28 cellular contexts compared by ENCODE assay signal in the genomic region with DNA sequence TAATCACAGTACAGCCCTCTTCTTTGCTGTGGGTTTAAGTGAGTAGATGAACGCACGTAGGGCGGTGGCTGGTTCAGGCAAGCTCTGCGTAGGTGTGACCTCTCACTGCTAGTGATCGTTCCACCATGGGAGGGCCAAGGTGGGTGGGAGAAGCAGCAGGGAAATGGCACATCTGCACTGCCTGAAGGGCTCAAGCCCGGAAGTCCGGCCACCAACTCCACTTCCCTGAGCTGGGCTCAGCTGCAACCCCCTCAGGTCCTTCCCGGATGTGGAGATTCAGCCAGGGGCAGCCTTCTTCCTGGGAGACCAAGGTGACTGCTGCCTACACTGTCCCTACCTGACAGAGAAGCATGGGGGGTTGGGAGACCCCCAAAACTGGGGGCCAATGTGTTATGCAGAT.
DNase-seq lines count a peak whose midpoint lies in the region; ATAC-seq and TF ChIP-seq lines count a peak whose summit lies in the region.
"Had no signal": no experiment of that assay in that cellular context is flagged by ENCODE, and none has a peak within 500 bp of the region (broad histone marks: within the 10 kb centered on the region; RNA-seq: fewer than 3 reads in every experiment).

No MANE protein-coding gene starts in this region.

- H2BK15ac ChIP-seq in mesendoderm (replicated peaks; ENCODE audit: low read depth), result no peak overlapping the region

- H4K8ac ChIP-seq in mesendoderm (ENCODE audit: low read depth, low read length), result no peak overlapping the region

- no peaks in the 10 kb centered on the region for H3K79me2 ChIP-seq in mesendoderm (ENCODE audit: control insufficient read depth, insufficient read depth, low read length)

- H3K36me3 ChIP-seq in endodermal cell (ENCODE audit: control insufficient read depth, insufficient read depth, low read length) (no peaks in the 10 kb centered on the region), mesendoderm (ENCODE audit: control insufficient read depth, insufficient read depth, low read length) (no peaks in the 10 kb centered on the region), thoracic aorta (peaks cover 3% of the 10 kb centered on the region)
- H3K36me3 ChIP-seq: right lobe of liver had no signal

- no peaks in the 10 kb centered on the region for H3K9me3 Mint-ChIP-seq in activated naive CD8-positive, alpha-beta T cell treated with anti-CD3 and anti-CD28 coated beads, Interleukin-2, amount 10 ng/mL, durations not matched to agents 7 days and 5 days
- H3K9me3 Mint-ChIP-seq in activated naive CD8-positive, alpha-beta T cell treated with anti-CD3 and anti-CD28 coated beads for 36 hours, result no peaks in the 10 kb centered on the region
- H3K9me3 Mint-ChIP-seq in endodermal cell, result no peaks in the 10 kb centered on the region
- H3K9me3 Mint-ChIP-seq: activated CD4-positive, alpha-beta memory T cell treated with anti-CD3 and anti-CD28 coated beads, Interleukin-2, amount 10 ng/mL, durations not matched to agents 7 days and 5 days; HFFc6; mesothelial cell of epicardium had no signal

- H2AK5ac ChIP-seq in mesendoderm (ENCODE audit: low read length), result no peak overlapping the region

- H3K27me3 Mint-ChIP-seq in activated naive CD8-positive, alpha-beta T cell treated with anti-CD3 and anti-CD28 coated beads, Interleukin-2, amount 10 ng/mL, durations not matched to agents 7 days and 5 days, result peaks cover 24% of the 10 kb centered on the region
- peaks cover 34% of the 10 kb centered on the region for H3K27me3 Mint-ChIP-seq in activated naive CD8-positive, alpha-beta T cell treated with anti-CD3 and anti-CD28 coated beads for 36 hours
- H3K27me3 Mint-ChIP-seq in endodermal cell (ENCODE audit: insufficient read depth), result peaks cover 4% of the 10 kb centered on the region

- no peak overlapping the region for H2BK120ac ChIP-seq in mesendoderm (ENCODE audit: low read depth, low read length)

- POLR2A ChIA-PET in activated naive CD8-positive, alpha-beta T cell treated with anti-CD3 and anti-CD28 coated beads, Interleukin-2, amount 10 ng/mL, durations not matched to agents 7 days and 5 days (lab: Charles Lee), result interaction anchor here (0.6 kb wide), 1 partner anchor 14 kb away, joined by 3 read pairs; no protein-coding TSS in a partner anchor

- H3K27me3 ChIP-seq in endodermal cell (ENCODE audit: control insufficient read depth, insufficient read depth, low read length, poor library complexity, severe bottlenecking) (no peaks in the 10 kb centered on the region), mesendoderm (ENCODE audit: insufficient read depth, low read length, poor library complexity) (no peaks in the 10 kb centered on the region), thoracic aorta (replicated peaks; ENCODE audit: insufficient read depth) (no peaks in the 10 kb centered on the region)
- H3K27me3 ChIP-seq: body of pancreas, right lobe of liver had no signal

- DNase-seq in activated naive CD8-positive, alpha-beta T cell treated with anti-CD3 and anti-CD28 coated beads, Interleukin-2, amount 10 ng/mL, durations not matched to agents 7 days and 5 days, result peak; percentile 12
- DNase-seq in activated naive CD8-positive, alpha-beta T cell treated with anti-CD3 and anti-CD28 coated beads for 36 hours, result no peak
- DNase-seq in endodermal cell (peak; percentile 48), mesendoderm (no peak), thoracic aorta (ENCODE audit: low spot score) (no peak), NOMO-1 (lab: John Stamatoyannopoulos, UW; ENCODE audit: unreplicated experiment in 2 of 2) (no peak)
- DNase-seq: activated CD4-positive, alpha-beta memory T cell treated with anti-CD3 and anti-CD28 coated beads, Interleukin-2, amount 10 ng/mL, durations not matched to agents 7 days and 5 days; activated CD4-positive, CD25-positive, alpha-beta regulatory T cell treated with anti-CD3 and anti-CD28 coated beads, Interleukin-2, amount 50 U/mL, for 72 hours; activated CD8-positive, alpha-beta memory T cell treated with anti-CD3 and anti-CD28 coated beads, Interleukin-2, amount 50 U/mL, for 4 hours; activated naive CD4-positive, alpha-beta T cell; DMS79; GDM1; KBM-7; NCI-H1930; NK-92 treated with Interleukin-12 subunit alpha and Interleukin-12 subunit beta, amount 100 ng/mL, for 24 hours; PC-3; right lobe of liver; SHP77; stimulated activated CD4-positive, alpha-beta T cell treated with anti-CD3 and anti-CD28 coated beads, Interleukin-12 subunit alpha, Interleukin-12 subunit beta, amount 100 ng/mL, for 4 hours; stimulated activated CD4-positive, alpha-beta T cell treated with anti-CD3 and anti-CD28 coated beads, Interleukin-4, amount 100 ng/mL, for 24 hours; T-helper 17 cell had no signal

- no peaks in the 10 kb centered on the region for H3K9me3 ChIP-seq in endodermal cell (ENCODE audit: control insufficient read depth, low read length)
- no peaks in the 10 kb centered on the region for H3K9me3 ChIP-seq in thoracic aorta
- H3K9me3 ChIP-seq: body of pancreas, right lobe of liver had no signal

- H3K56ac ChIP-seq in mesendoderm (ENCODE audit: low read length), result no peak overlapping the region

- H3K9ac ChIP-seq in endodermal cell (ENCODE audit: extremely low read depth, low read length, poor library complexity, severe bottlenecking) (no peak overlapping the region), mesendoderm (ENCODE audit: low read length) (no peak overlapping the region)

- peaks cover 31% of the 10 kb centered on the region for H3K4me1 Mint-ChIP-seq in activated naive CD8-positive, alpha-beta T cell treated with anti-CD3 and anti-CD28 coated beads, Interleukin-2, amount 10 ng/mL, durations not matched to agents 7 days and 5 days
- peaks cover 17% of the 10 kb centered on the region for H3K4me1 Mint-ChIP-seq in activated naive CD8-positive, alpha-beta T cell treated with anti-CD3 and anti-CD28 coated beads for 36 hours
- peaks cover 15% of the 10 kb centered on the region for H3K4me1 Mint-ChIP-seq in endodermal cell

- H3K79me1 ChIP-seq in mesendoderm (ENCODE audit: low read length), result no peaks in the 10 kb centered on the region

- H3K4me3 Mint-ChIP-seq in activated naive CD8-positive, alpha-beta T cell treated with anti-CD3 and anti-CD28 coated beads, Interleukin-2, amount 10 ng/mL, durations not matched to agents 7 days and 5 days, result no peak overlapping the region
- H3K4me3 Mint-ChIP-seq in activated naive CD8-positive, alpha-beta T cell treated with anti-CD3 and anti-CD28 coated beads for 36 hours, result no peak overlapping the region
- no peak overlapping the region for H3K4me3 Mint-ChIP-seq in endodermal cell
- H3K4me3 Mint-ChIP-seq: activated CD4-positive, alpha-beta memory T cell treated with anti-CD3 and anti-CD28 coated beads, Interleukin-2, amount 10 ng/mL, durations not matched to agents 7 days and 5 days; HFFc6; mesothelial cell of epicardium; T-helper 17 cell had no signal

- no peak overlapping the region for H3K4me2 ChIP-seq in mesendoderm (ENCODE audit: low read length)

- WGBS in endodermal cell (ENCODE audit: insufficient coverage in 1 of 2, insufficient read length in 1 of 2), 2 experiments, result 92% methylated on average over 8 of the region's 8 CpGs
- WGBS in mesendoderm (ENCODE audit: extremely low coverage, insufficient coverage, low lambda C conversion rate), result no CpG with 5 or more reads among the region's 8 CpGs

- no peaks in the 10 kb centered on the region for H3K36me3 Mint-ChIP-seq in activated naive CD8-positive, alpha-beta T cell treated with anti-CD3 and anti-CD28 coated beads, Interleukin-2, amount 10 ng/mL, durations not matched to agents 7 days and 5 days
- H3K36me3 Mint-ChIP-seq in activated naive CD8-positive, alpha-beta T cell treated with anti-CD3 and anti-CD28 coated beads for 36 hours, result no peaks in the 10 kb centered on the region
- H3K36me3 Mint-ChIP-seq in endodermal cell (ENCODE audit: low read depth), result no peaks in the 10 kb centered on the region
- H3K36me3 Mint-ChIP-seq: mesothelial cell of epicardium had no signal

- no peak overlapping the region for H4K5ac ChIP-seq in mesendoderm (ENCODE audit: low read length)

- no peak overlapping the region for H3K4ac ChIP-seq in mesendoderm (ENCODE audit: low read depth, low read length)

- H3K27ac ChIP-seq in endodermal cell (ENCODE audit: low read depth, low read length) (no peak overlapping the region), mesendoderm (ENCODE audit: low read depth, low read length) (no peak overlapping the region), thoracic aorta (peak overlapping the region; percentile 18 to 66)
- H3K27ac ChIP-seq: 22Rv1, C4-2B, right lobe of liver had no signal

- ATAC-seq in activated naive CD8-positive, alpha-beta T cell treated with anti-CD3 and anti-CD28 coated beads, Interleukin-2, amount 10 ng/mL, durations not matched to agents 7 days and 5 days (ENCODE audit: low read depth), result no peak
- no peak for ATAC-seq in thoracic aorta (ENCODE audit: insufficient number of reproducible peaks, low FRiP score, low read depth)
- no peak for ATAC-seq in HG02870 (IDR thresholded peaks at IDR 0.05; ENCODE audit: unreplicated experiment)
- no peak for ATAC-seq in HG03135 (IDR thresholded peaks at IDR 0.05; ENCODE audit: unreplicated experiment)
- ATAC-seq: T-helper 17 cell had no signal

- H2BK5ac ChIP-seq in mesendoderm (ENCODE audit: low read length), result no peak overlapping the region

- no peak overlapping the region for H3K18ac ChIP-seq in mesendoderm (ENCODE audit: low read length)

- peak overlapping the region; percentile 19 for H3K23ac ChIP-seq in mesendoderm (ENCODE audit: low read length)

- H3K27ac Mint-ChIP-seq in activated naive CD8-positive, alpha-beta T cell treated with anti-CD3 and anti-CD28 coated beads, Interleukin-2, amount 10 ng/mL, durations not matched to agents 7 days and 5 days, result no peak overlapping the region
- H3K27ac Mint-ChIP-seq in activated naive CD8-positive, alpha-beta T cell treated with anti-CD3 and anti-CD28 coated beads for 36 hours, result no peak overlapping the region
- no peak overlapping the region for H3K27ac Mint-ChIP-seq in endodermal cell
- H3K27ac Mint-ChIP-seq: activated CD4-positive, alpha-beta memory T cell treated with anti-CD3 and anti-CD28 coated beads, Interleukin-2, amount 10 ng/mL, durations not matched to agents 7 days and 5 days; HFFc6; mesothelial cell of epicardium; T-helper 17 cell had no signal

- H3K4me1 ChIP-seq in endodermal cell (ENCODE audit: control insufficient read depth, insufficient read depth, low read length) (peaks cover 12% of the 10 kb centered on the region), mesendoderm (ENCODE audit: control insufficient read depth, low read depth, low read length) (peaks cover 3% of the 10 kb centered on the region), thoracic aorta (ENCODE audit: control insufficient read depth in 1 of 2, low read depth in 2 of 2) (peaks cover 37 to 97% of the 10 kb centered on the region in 2 donors)
- H3K4me1 ChIP-seq: right lobe of liver had no signal

- H3K4me3 ChIP-seq in endodermal cell (ENCODE audit: low read length) (no peak overlapping the region), mesendoderm (ENCODE audit: low read length) (no peak overlapping the region), thoracic aorta (no peak overlapping the region)
- H3K4me3 ChIP-seq: body of pancreas, right lobe of liver had no signal

- TF ChIP-seq CTCF in endodermal cell (conservative IDR thresholded peaks at IDR 0.05) (no peak), thoracic aorta (IDR thresholded peaks at IDR 0.05) (no peak)

Comparison
In these comparisons a context has a peak if more than half of its experiments do, and no peak if none do; other contexts are left out.
1. DNase-seq: peak in activated naive CD8-positive, alpha-beta T cell treated with anti-CD3 and anti-CD28 coated beads, Interleukin-2, amount 10 ng/mL, durations not matched to agents 7 days and 5 days (single experiment) and endodermal cell (single experiment); none in activated naive CD8-positive, alpha-beta T cell treated with anti-CD3 and anti-CD28 coated beads for 36 hours (single experiment), mesendoderm (single experiment), thoracic aorta (single experiment) and NOMO-1 (0 of 2).
2. H3K27ac ChIP-seq: peak in thoracic aorta (2 of 2); none in endodermal cell (single experiment) and mesendoderm (single experiment).